In the genomic region with DNA sequence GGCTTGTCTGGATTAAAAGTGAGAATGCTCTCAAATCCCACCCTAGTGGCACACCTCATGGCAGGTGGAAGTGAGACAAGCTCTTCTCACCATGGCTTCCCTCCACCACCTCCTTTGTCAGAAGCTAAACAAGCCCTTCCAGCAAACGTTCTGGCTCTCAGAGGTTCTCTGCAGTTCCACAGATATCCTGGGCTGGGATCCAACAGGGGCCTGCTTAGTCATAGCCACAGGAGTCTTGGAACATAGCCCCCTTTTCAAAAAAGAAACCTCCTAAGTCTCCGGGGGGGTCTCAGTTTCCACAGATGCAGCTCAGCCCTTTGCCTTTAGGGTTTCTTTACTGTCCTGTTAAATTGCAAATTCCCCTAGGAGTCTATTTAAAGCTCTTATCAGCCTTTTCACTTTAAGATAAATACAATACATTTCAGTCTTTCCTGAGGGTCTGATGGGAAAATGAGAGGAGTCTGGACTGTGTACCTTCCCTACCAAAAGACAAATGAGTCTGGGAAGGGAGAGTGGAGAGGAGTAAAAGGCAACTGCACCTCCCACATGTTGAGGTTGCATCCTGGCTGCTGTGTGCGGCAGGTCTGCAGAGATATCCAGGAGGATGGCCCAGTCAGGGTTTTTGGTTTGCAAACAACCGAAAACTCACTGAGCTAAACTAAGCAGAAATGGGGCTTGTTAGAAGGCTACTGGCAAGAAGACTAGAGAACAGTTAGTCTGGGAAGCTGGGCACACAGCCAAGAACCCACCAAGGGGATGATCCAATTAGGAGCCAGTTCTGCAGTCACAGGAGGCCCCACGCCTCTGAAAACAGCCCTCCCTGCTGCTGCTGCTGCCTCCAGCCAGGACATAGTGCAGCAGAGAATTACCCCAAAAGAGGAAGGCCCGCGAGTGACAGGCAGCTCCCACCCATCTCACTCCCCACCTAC, we compare ENCODE assay signal across 9 cellular contexts.
DNase-seq lines count a peak whose midpoint lies in the region; ATAC-seq and TF ChIP-seq lines count a peak whose summit lies in the region.
"Had no signal": no experiment of that assay in that cellular context is flagged by ENCODE, and none has a peak within 500 bp of the region (broad histone marks: within the 10 kb centered on the region; RNA-seq: fewer than 3 reads in every experiment).

No MANE protein-coding gene starts in this region.

- peak in 1 of 2 experiments; percentile 8 for TF ChIP-seq CTCF in tibial artery (IDR thresholded peaks at IDR 0.05)

- peak; percentile 3 for DNase-seq in NCI-H2196 (lab: John Stamatoyannopoulos, UW; ENCODE audit: unreplicated experiment)
- no peak for DNase-seq in NCI-H2196 treated with DMSO at 0.1 percent for 48 hours (lab: John Stamatoyannopoulos, UW; ENCODE audit: unreplicated experiment)
- DNase-seq in amniotic stem cell (lab: John Stamatoyannopoulos, UW), result peak; percentile 10
- peak; percentile 13 for DNase-seq in kidney tubule cell (ENCODE audit: low spot score)
- DNase-seq in tibial artery, result peak; percentile 77 to 89
- no peak for DNase-seq in activated CD4-positive, alpha-beta T cell treated with anti-CD3 and anti-CD28 coated beads for 4 hours
- no peak for DNase-seq in DMS153 treated with DMSO at 0.1 percent for 48 hours (lab: John Stamatoyannopoulos, UW; ENCODE audit: unreplicated experiment)

- ATAC-seq in HG02970 (IDR thresholded peaks at IDR 0.05; ENCODE audit: low FRiP score, unreplicated experiment), result no peak

- H3K4me3 ChIP-seq in tibial artery, result no peak overlapping the region
- H3K4me3 ChIP-seq: lung had no signal

- H3K9me3 ChIP-seq in tibial artery, result no peaks in the 10 kb centered on the region

- intact Hi-C loops in tibial artery (cut with DNase I; ENCODE audit: low total_unique reads), result no loop called here

- no peaks in the 10 kb centered on the region for H3K27me3 ChIP-seq in tibial artery

- H3K36me3 ChIP-seq in tibial artery, result no peaks in the 10 kb centered on the region

- peak overlapping the region; percentile 62 to 73 for H3K27ac ChIP-seq in tibial artery

- H3K4me1 ChIP-seq in tibial artery, result peaks cover 0 to 23% (median 18%) of the 10 kb centered on the region in 4 donors

Comparison
In these comparisons a context has a peak if more than half of its experiments do, and no peak if none do; other contexts are left out.
1. DNase-seq: peak in NCI-H2196 (single experiment), amniotic stem cell (single experiment), kidney tubule cell (single experiment) and tibial artery (2 of 2); none in NCI-H2196 treated with DMSO at 0.1 percent for 48 hours (single experiment), activated CD4-positive, alpha-beta T cell treated with anti-CD3 and anti-CD28 coated beads for 4 hours (0 of 2) and DMS153 treated with DMSO at 0.1 percent for 48 hours (single experiment).